In genomic region chr2:69915050-69915945, GRCh38 we compare ENCODE assay signal across 8 cellular contexts. TPM values are rescaled to one million over a fixed set of nuclear protein-coding genes. Genes with fewer than 3 reads are reported as not detected.
DNase-seq lines count a peak whose midpoint lies in the region; ATAC-seq and TF ChIP-seq lines count a peak whose summit lies in the region.

TSS of gene MXD1 (plus strand) at chr2:69915109. CDS start at chr2:69915331, 222 bp downstream.

- CTCF ChIA-PET in Panc1 (lab: Charles Lee): interaction anchor here (0.6 to 1.8 kb wide), 3 partner anchors 156 to 228 kb away, joined by 6 to 20 read pairs (median 7); no protein-coding TSS in a partner anchor

- TF ChIP-seq CTCF in Panc1 (IDR thresholded peaks at IDR 0.05) (no peak), coronary artery (IDR thresholded peaks at IDR 0.05) (no peak), lung (IDR thresholded peaks at IDR 0.05; ENCODE audit: control extremely low read depth, extremely low read depth) (no peak), thyroid gland (IDR thresholded peaks at IDR 0.05) (peak in 1 of 6 experiments; percentile 23)

- intact Hi-C loops in Panc1 (cut with micrococcal nuclease; ENCODE audit: unreplicated experiment): no loop called here
- intact Hi-C loops in thyroid gland (cut with DNase I): loop anchor here (5.0 kb wide), 1 partner anchor 232 kb away; no protein-coding TSS in a partner anchor

- H3K36me3 ChIP-seq in Panc1 (ENCODE audit: control insufficient read depth, insufficient read depth, low read length) (peaks cover 7% of the 10 kb centered on the region), lung (ENCODE audit: control insufficient read depth in 2 of 2, insufficient read depth in 2 of 2, low read length in 2 of 2) (peaks cover 0 to 6% of the 10 kb centered on the region in 2 donors), thyroid gland (peaks cover 0 to 6% of the 10 kb centered on the region in 2 donors)

- TF ChIP-seq POLR2A in GM15510 (IDR thresholded peaks at IDR 0.05; ENCODE audit: borderline replicate concordance, extremely low read depth, insufficient read length) (peak; percentile 78), thyroid gland (IDR thresholded peaks at IDR 0.05) (peak; percentile 87 to 95)

- ATAC-seq in Panc1: 0 out of 2 replicates have a peak, but pooled peaks have one; percentile 1
- ATAC-seq in lung (ENCODE audit: insufficient read depth, low FRiP score): no peak
- no peak for ATAC-seq in GM18517 (IDR thresholded peaks at IDR 0.05; ENCODE audit: unreplicated experiment)

- H3K4me3 ChIP-seq in Panc1 (ENCODE audit: low read depth in 2 of 2, low read length in 2 of 2) (peak within 1 kb of the TSS; percentile 73 to 80), coronary artery (peak within 1 kb of the TSS; percentile 97), lung (peak within 1 kb of the TSS; percentile 92), thyroid gland (replicated peaks in 1 of 3) (peak within 1 kb of the TSS; percentile 72 to 94 (median 91))

- peak; percentile 33 for DNase-seq in AG08396 (ENCODE audit: low spot score)
- no peak for DNase-seq in Panc1 (ENCODE audit: low read depth, low spot score)
- no peak for DNase-seq in coronary artery (ENCODE audit: low spot score)
- no peak for DNase-seq in lung (ENCODE audit: low spot score)
- peak; percentile 25 to 31 for DNase-seq in thyroid gland
- DNase-seq in A172 (ENCODE audit: low spot score): no peak

- no TSS peak for BruUV-seq in Panc1 (replicated peaks; lab: Mats Ljungman, UMichigan)

- H3K27ac ChIP-seq in Panc1 (ENCODE audit: low read length) (peak within 1 kb of the TSS; percentile 89), coronary artery (peak within 1 kb of the TSS; percentile 95), lung (ENCODE audit: low read depth in 1 of 2, low read length in 1 of 2) (peak within 1 kb of the TSS; percentile 97 to 98), thyroid gland (peak within 1 kb of the TSS; percentile 94 to 98 (median 98))

- H3K27me3 ChIP-seq in Panc1 (ENCODE audit: control insufficient read depth, insufficient read depth, low read length) (no peaks in the 10 kb centered on the region), lung (ENCODE audit: control insufficient read depth, insufficient read depth) (no peaks in the 10 kb centered on the region), thyroid gland (no peaks in the 10 kb centered on the region)

- WGBS in lung, 2 donors: 1% methylated on average over 58 to 76 of the region's 76 CpGs
- WGBS in thyroid gland, 2 donors: 0 to 1% methylated on average over 32 to 36 of the region's 76 CpGs

- H3K4me1 ChIP-seq in Panc1 (ENCODE audit: control insufficient read depth, insufficient read depth, low read length) (peaks cover 20% of the 10 kb centered on the region), lung (ENCODE audit: control insufficient read depth in 2 of 2, insufficient read depth in 2 of 2, low read length in 2 of 2) (peaks cover 0 to 5% of the 10 kb centered on the region in 2 donors), thyroid gland (peaks cover 7 to 16% of the 10 kb centered on the region in 2 donors)

- in situ Hi-C loops in Panc1 (cut with HindIII; ENCODE audit: low pct_unique_long_range_greater_than_20kb, low sequenced_read_pairs): no loop called here

- POLR2A ChIA-PET in Panc1 (lab: Charles Lee): interaction anchor here (0.6 to 1.6 kb wide), 14 partner anchors 12 to 378 kb away, joined by 3 to 15 read pairs (median 5); partner anchors contain the start of genes PCYOX1, SNRNP27 and SNRPG

- no peaks in the 10 kb centered on the region for H3K9me3 ChIP-seq in Panc1 (ENCODE audit: control insufficient read depth, insufficient read depth, low read depth, low read length)
- no peaks in the 10 kb centered on the region for H3K9me3 ChIP-seq in lung (ENCODE audit: control insufficient read depth in 2 of 2, insufficient read depth in 1 of 2, low read length in 1 of 2)
- H3K9me3 ChIP-seq in thyroid gland: no peaks in the 10 kb centered on the region

RNA-seq across cellular contexts. Expression of gene MXD1, which starts in this region (rescaled TPM):
- 6.5 TPM for total RNA-seq in Panc1 (2021; ENCODE audit: unreplicated experiment)
- polyA plus RNA-seq in Panc1 (2012; ENCODE audit: insufficient read length): 3.0 TPM
- 10 to 100 TPM; 30.0 to 46.5 TPM for total RNA-seq in lung
- 10 to 100 TPM in 1 of 2 donors, 1 to 10 TPM in 1; 4.0 to 63.7 TPM for polyA plus RNA-seq in lung
- total RNA-seq in thyroid gland: 10 to 100 TPM; 11.3 to 17.9 (median 13.0) TPM
- total RNA-seq in A172 (2014; rRNA removed; shearing (Covaris generic)): 2.2 TPM in 2 replicates

Comparison
In these comparisons a context has a peak if more than half of its experiments do, and no peak if none do; other contexts are left out.
1. DNase-seq: peak in AG08396 (single experiment) and thyroid gland (2 of 2); none in Panc1 (single experiment), coronary artery (single experiment), lung (single experiment) and A172 (single experiment).
2. Peak in every context shown above with its lines, with median percentiles within 50 percentile points of each other: H3K27ac ChIP-seq and H3K4me3 ChIP-seq.